ENCODE assay signal across 12 cellular contexts in the genomic region with DNA sequence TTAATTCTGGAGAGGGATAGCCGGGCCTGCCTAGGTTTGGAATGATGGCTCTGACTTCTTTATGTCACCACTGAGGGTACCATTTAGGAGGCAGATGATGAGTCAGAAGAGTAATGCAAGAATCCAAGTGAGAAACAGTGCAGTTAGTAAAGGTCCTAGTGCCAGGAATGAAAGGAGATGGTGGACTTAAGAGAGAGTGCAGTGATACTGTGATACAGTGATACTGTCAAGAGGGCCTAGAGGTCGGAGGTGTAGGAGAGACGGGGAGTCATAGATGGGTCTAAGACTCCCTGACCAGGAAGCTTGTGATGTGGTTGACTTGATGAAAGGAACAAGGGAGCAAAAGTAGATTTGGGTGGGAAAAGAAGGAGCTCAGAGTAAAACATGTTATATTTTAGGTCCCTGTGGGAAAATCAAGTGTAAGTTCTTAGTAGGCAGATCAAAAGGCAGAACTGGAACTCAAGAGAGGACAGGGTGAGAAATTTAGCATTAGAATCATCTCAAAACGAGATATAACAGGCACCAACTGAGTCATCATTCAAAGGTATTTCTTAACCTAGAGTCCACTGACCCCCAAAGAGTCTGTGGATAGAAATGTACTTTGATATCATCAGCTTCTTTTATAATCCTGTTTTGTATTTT.
DNase-seq lines count a peak whose midpoint lies in the region; ATAC-seq and TF ChIP-seq lines count a peak whose summit lies in the region.
"Had no signal": no experiment of that assay in that cellular context is flagged by ENCODE, and none has a peak within 500 bp of the region (broad histone marks: within the 10 kb centered on the region; RNA-seq: fewer than 3 reads in every experiment).

No MANE protein-coding gene starts in this region.

- POLR2A ChIA-PET in OCI-LY7 (lab: Charles Lee): interaction anchor here (0.6 to 1.7 kb wide), 3 partner anchors 8 to 194 kb away, joined by 3 to 4 read pairs (median 3); no protein-coding TSS in a partner anchor

- H3K4me1 ChIP-seq in OCI-LY7 (ENCODE audit: insufficient read depth, low read length, poor library complexity, severe bottlenecking): no peaks in the 10 kb centered on the region
- H3K4me1 ChIP-seq: pancreas had no signal

- TF ChIP-seq CTCF in epithelial cell of esophagus (IDR thresholded peaks at IDR 0.05; ENCODE audit: insufficient read depth, low read depth, low read length, missing control alignments) (no peak), OCI-LY7 (conservative IDR thresholded peaks at IDR 0.05; ENCODE audit: low read length) (no peak)

- no peaks in the 10 kb centered on the region for H4K20me1 ChIP-seq in OCI-LY7 (ENCODE audit: insufficient read depth, low read length)

- no TSS peak for BruUV-seq in OCI-LY7 (replicated peaks; lab: Mats Ljungman, UMichigan)

- no peaks in the 10 kb centered on the region for H3K79me2 ChIP-seq in OCI-LY7 (ENCODE audit: insufficient read depth, low read depth, low read length)

- intact Hi-C loops in OCI-LY7 (cut with micrococcal nuclease; ENCODE audit: unreplicated experiment): no loop called here

- no peak overlapping the region for H3K4me2 ChIP-seq in OCI-LY7 (ENCODE audit: low read length)

- H3K36me3 ChIP-seq in OCI-LY7 (ENCODE audit: insufficient read depth, low read length): peaks cover 68% of the 10 kb centered on the region

- H3K9me2 ChIP-seq in OCI-LY7 (ENCODE audit: insufficient read depth, low read length): no peaks in the 10 kb centered on the region

- H3K4me3 ChIP-seq in epithelial cell of esophagus (ENCODE audit: low read length) (no peak overlapping the region), OCI-LY7 (ENCODE audit: low read depth, low read length, poor library complexity, severe bottlenecking) (no peak overlapping the region)
- H3K4me3 ChIP-seq: pancreas had no signal

- H3K9me3 ChIP-seq in OCI-LY7 (ENCODE audit: low read length): no peaks in the 10 kb centered on the region
- H3K9me3 ChIP-seq: pancreas had no signal

- DNase-seq in epithelial cell of esophagus (ENCODE audit: low read depth) (peak; percentile 38), NCI-H1417 treated with DMSO at 0.1 percent for 48 hours (lab: John Stamatoyannopoulos, UW) (no peak), glomerular visceral epithelial cell (ENCODE audit: extremely low spot score) (no peak), midbrain (lab: John Stamatoyannopoulos, UW) (no peak), OCI-LY7 (ENCODE audit: low spot score) (no peak)
- DNase-seq: Karpas-422, NCI-H526, pancreas had no signal

- peak; percentile 35 for ATAC-seq in GM18498 (IDR thresholded peaks at IDR 0.05; ENCODE audit: unreplicated experiment)
- peak; percentile 42 for ATAC-seq in GM21381 (IDR thresholded peaks at IDR 0.05; ENCODE audit: unreplicated experiment)
- ATAC-seq in HG03439 (IDR thresholded peaks at IDR 0.05; ENCODE audit: unreplicated experiment): peak; percentile 44
- ATAC-seq: left lobe of liver, pancreas had no signal

- no peak overlapping the region for H3K27ac ChIP-seq in OCI-LY7 (ENCODE audit: low read depth, low read length, poor library complexity, severe bottlenecking)
- H3K27ac ChIP-seq: pancreas had no signal

- CTCF ChIA-PET in OCI-LY7 (lab: Charles Lee; ENCODE audit: unreplicated experiment): no interaction called here

- H2AFZ ChIP-seq in OCI-LY7 (ENCODE audit: low read length): no peak overlapping the region
